Comparison of ENCODE assay signal across 10 cellular contexts in the genomic region with DNA sequence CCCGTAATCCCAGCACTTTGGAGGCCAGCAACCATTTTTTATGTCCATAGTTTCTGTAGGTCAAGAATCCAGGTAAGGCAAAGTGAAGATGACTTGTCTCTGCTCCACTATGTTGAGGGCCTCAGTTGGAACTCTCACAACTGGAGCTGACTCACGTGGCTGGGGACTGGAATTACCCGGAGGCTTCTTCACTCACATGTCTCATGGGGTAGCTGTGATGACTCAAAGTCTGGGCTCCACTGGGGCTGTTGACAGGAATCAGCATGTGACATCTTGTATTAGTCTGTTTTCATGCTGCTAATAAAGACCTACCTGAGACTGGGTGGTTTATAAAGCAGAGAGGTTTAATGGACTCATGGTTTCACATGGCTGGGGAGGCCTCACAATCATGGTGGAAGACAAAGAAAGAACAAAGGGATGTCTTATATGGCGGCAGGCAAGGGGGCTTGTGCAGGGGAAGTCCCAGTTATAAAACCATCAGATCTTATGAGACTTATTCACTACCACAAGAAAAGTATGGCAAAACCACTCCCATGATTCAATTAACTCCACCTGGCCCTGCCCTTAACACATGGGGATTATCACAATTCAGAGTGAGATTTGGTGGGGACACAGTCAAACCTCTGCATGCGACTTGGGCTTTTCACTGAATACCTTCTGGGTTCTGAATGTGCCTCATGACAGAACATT. TPM values are rescaled to one million over a fixed set of nuclear protein-coding genes. Genes with fewer than 3 reads are reported as not detected.
DNase-seq lines count a peak whose midpoint lies in the region; ATAC-seq, FAIRE-seq and TF ChIP-seq lines count a peak whose summit lies in the region.
"Had no signal": no experiment of that assay in that cellular context is flagged by ENCODE, and none has a peak within 500 bp of the region (broad histone marks: within the 10 kb centered on the region; RNA-seq: fewer than 3 reads in every experiment).

No MANE protein-coding gene starts in this region.

- H3K9me3 Mint-ChIP-seq in endodermal cell (no peaks in the 10 kb centered on the region), T-cell (no peaks in the 10 kb centered on the region)

- H3K9ac ChIP-seq in keratinocyte (ENCODE audit: control insufficient read depth, extremely low read depth, insufficient read depth, low read length): peak overlapping the region; percentile 53
- H3K9ac ChIP-seq in endodermal cell (ENCODE audit: extremely low read depth, low read length, poor library complexity, severe bottlenecking): no peak overlapping the region

- no peaks in the 10 kb centered on the region for H4K20me1 ChIP-seq in keratinocyte (ENCODE audit: control insufficient read depth, extremely low read depth, insufficient read depth, low read length)

- CTCF ChIA-PET in T-cell (lab: Charles Lee): interaction anchor here in 1 of 2 donors (0.8 kb wide), 1 partner anchor 33 kb away, joined by 4 read pairs; no protein-coding TSS in a partner anchor

- H3K27me3 ChIP-seq in MG63: no peaks in the 10 kb centered on the region
- no peaks in the 10 kb centered on the region for H3K27me3 ChIP-seq in keratinocyte (ENCODE audit: control insufficient read depth, extremely low read depth, insufficient read depth, low read length)
- no peaks in the 10 kb centered on the region for H3K27me3 ChIP-seq in endodermal cell (ENCODE audit: control insufficient read depth, insufficient read depth, low read length, poor library complexity, severe bottlenecking)

- DNase-seq in EL (peak; percentile 87), MG63 (peak; percentile 52), keratinocyte (ENCODE audit: low read depth, low spot score) (peak; percentile 98), endodermal cell (no peak), T-cell (no peak), NCI-H69 (lab: John Stamatoyannopoulos, UW) (no peak), HuH-7.5 (ENCODE audit: low spot score) (no peak)
- DNase-seq: activated effector memory CD4-positive, alpha-beta T cell treated with Interleukin-2 at 50 U/mL for 16 hours had no signal

- H3K9me1 ChIP-seq in keratinocyte (ENCODE audit: control insufficient read depth, extremely low read depth, insufficient read depth, low read length): no peaks in the 10 kb centered on the region

- H3K27ac ChIP-seq in keratinocyte (ENCODE audit: control insufficient read depth, insufficient read depth, low read length) (peak overlapping the region; percentile 88), endodermal cell (ENCODE audit: low read depth, low read length) (no peak overlapping the region)

- whole genome bisulfite sequencing in endodermal cell (ENCODE audit: insufficient coverage in 1 of 2, insufficient read length in 1 of 2), 2 experiments: 92 to 93% methylated on average over 5 of the region's 5 CpGs

- H3K9me3 ChIP-seq in MG63 (no peaks in the 10 kb centered on the region), keratinocyte (ENCODE audit: control insufficient read depth, low read depth, low read length) (no peaks in the 10 kb centered on the region), endodermal cell (ENCODE audit: control insufficient read depth, low read length) (no peaks in the 10 kb centered on the region)

- H3K79me2 ChIP-seq in keratinocyte (ENCODE audit: control insufficient read depth, insufficient read depth, low read length): no peaks in the 10 kb centered on the region

- H3K27ac Mint-ChIP-seq in endodermal cell (no peak overlapping the region), T-cell (no peak overlapping the region)

- H3K4me3 ChIP-seq in MG63 (no peak overlapping the region), keratinocyte (ENCODE audit: control insufficient read depth in 2 of 3, extremely low read depth in 1 of 3, insufficient read depth in 2 of 3, low read depth in 1 of 3, low read length in 3 of 3) (no peak overlapping the region), endodermal cell (ENCODE audit: low read length) (no peak overlapping the region)

- H3K36me3 ChIP-seq in MG63 (no peaks in the 10 kb centered on the region), keratinocyte (ENCODE audit: control insufficient read depth in 2 of 2, extremely low read depth in 1 of 2, insufficient read depth in 2 of 2, low read length in 2 of 2) (no peaks in the 10 kb centered on the region), endodermal cell (ENCODE audit: control insufficient read depth, insufficient read depth, low read length) (no peaks in the 10 kb centered on the region)

- POLR2A ChIA-PET in T-cell (lab: Charles Lee): no interaction called here

- ATAC-seq in GM21717 (IDR thresholded peaks at IDR 0.05; ENCODE audit: unreplicated experiment): peak; percentile 68
- no peak for ATAC-seq in T-cell (replicated peaks in 1 of 4)
- ATAC-seq: Right ventricle myocardium inferior had no signal

- no peaks in the 10 kb centered on the region for H3K36me3 Mint-ChIP-seq in endodermal cell (ENCODE audit: low read depth)
- H3K36me3 Mint-ChIP-seq in T-cell: no peaks in the 10 kb centered on the region

- peak; percentile 100 for FAIRE-seq in keratinocyte (lab: Jason Lieb, UNC)

- peak overlapping the region; percentile 13 for H3K4me2 ChIP-seq in keratinocyte (ENCODE audit: control insufficient read depth, extremely low read depth, insufficient read depth, low read depth, low read length)

- TF ChIP-seq CTCF in keratinocyte (optimal IDR thresholded peaks at IDR 0.05 in 1 of 3, IDR thresholded peaks at IDR 0.05 in 1 of 3, conservative IDR thresholded peaks at IDR 0.05 in 1 of 3; ENCODE audit: extremely low read depth in 1 of 3, insufficient read depth in 2 of 3, low read length in 3 of 3) (no peak), endodermal cell (conservative IDR thresholded peaks at IDR 0.05) (no peak)

- dilution Hi-C loops in keratinocyte (cut with MboI; ENCODE audit: extremely low pct_ligation_motif_present, low sequenced_read_pairs): no loop called here

- H3K27me3 Mint-ChIP-seq in endodermal cell (ENCODE audit: insufficient read depth): no peaks in the 10 kb centered on the region
- H3K27me3 Mint-ChIP-seq in T-cell: peaks cover 0 to 6% of the 10 kb centered on the region in 2 donors

- H3K4me1 ChIP-seq in keratinocyte (ENCODE audit: control insufficient read depth, extremely low read depth, insufficient read depth, low read length) (peaks cover 28% of the 10 kb centered on the region), endodermal cell (ENCODE audit: control insufficient read depth, insufficient read depth, low read length) (no peaks in the 10 kb centered on the region)

- H3K4me1 Mint-ChIP-seq in endodermal cell (peaks cover 1% of the 10 kb centered on the region), T-cell (no peaks in the 10 kb centered on the region)

- peak overlapping the region; percentile 69 for H2AFZ ChIP-seq in keratinocyte (ENCODE audit: control insufficient read depth, low read length)

- H3K4me3 Mint-ChIP-seq in endodermal cell (no peak overlapping the region), T-cell (no peak overlapping the region)

RNA-seq across cellular contexts. Expression of a gene that starts 7.8 kb away (rescaled TPM):
- 0.07 and 0.53 TPM in 2 replicates for total RNA-seq in MG63 (2014; rRNA removed; shearing (Covaris generic); ENCODE audit: low replicate concordance)
- 3.0 to 4.3 TPM (median 3.1 TPM) in 3 replicates for polyA plus RNA-seq in keratinocyte
- polyA plus RNA-seq in keratinocyte (2011; ENCODE audit: low read depth): 0.45 TPM
- 2.6 and 5.5 TPM in 2 replicates for polyA plus RNA-seq in keratinocyte (2011; cell fraction: cytosol; rRNA removed)
- polyA plus RNA-seq in keratinocyte (2011; cell fraction: nucleus; rRNA removed): 2.1 and 3.5 TPM in 2 replicates
- polyA plus RNA-seq in keratinocyte (2012; ENCODE audit: low replicate concordance): 1.7 and 7.5 TPM in 2 replicates
- 1.1 to 1.7 TPM in 2 of 3 replicates, not detected in the other for polyA minus RNA-seq in keratinocyte
- not detected for polyA minus RNA-seq in keratinocyte (2011; cell fraction: cytosol; rRNA and poly(A)+ RNA removed)
- polyA minus RNA-seq in keratinocyte (2011; cell fraction: nucleus; rRNA and poly(A)+ RNA removed): 1.2 and 2.7 TPM in 2 replicates
- total RNA-seq in endodermal cell (1 to 10 TPM; 2.8 to 6.1 TPM), T-cell (not detected)
- polyA plus RNA-seq in endodermal cell (2013, experiment 1 of 2): 3.7 TPM
- 2.4 TPM for polyA plus RNA-seq in endodermal cell (2013, experiment 2 of 2)

Comparison
In these comparisons a context has a peak if more than half of its experiments do, and no peak if none do; other contexts are left out.
1. DNase-seq: peak in EL (single experiment), MG63 (single experiment) and keratinocyte (single experiment); none in endodermal cell (single experiment), T-cell (0 of 34), NCI-H69 (single experiment) and HuH-7.5 (single experiment).